Comparison of ENCODE assay signal across 1 cellular context in the genomic region with DNA sequence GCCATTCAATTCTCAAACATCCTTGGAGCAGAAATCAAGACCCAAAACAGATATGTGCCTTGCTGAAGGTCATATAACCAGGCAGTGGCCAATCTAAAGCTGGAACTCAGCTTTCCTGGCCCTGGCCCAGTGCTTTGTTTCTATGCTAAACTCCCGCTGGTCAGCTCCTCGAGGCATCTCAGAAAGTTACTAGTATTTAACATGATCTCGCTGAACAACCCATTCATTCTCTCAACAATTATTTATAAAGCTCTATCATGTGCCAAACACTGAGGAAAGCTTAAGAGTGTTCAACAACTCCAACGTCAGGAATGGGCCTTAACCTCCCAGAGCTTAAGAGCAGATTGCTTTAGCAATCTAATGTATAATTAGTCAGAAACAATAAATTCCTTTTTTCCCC.
TF ChIP-seq lines count a peak whose summit lies in the region.

No MANE protein-coding gene starts in this region.

TF ChIP-seq in HCT116, 20 proteins besides CTCF, POLR2A, EP300 and RAD21 (continued from another document):
- TF ChIP-seq, protein P1, sequence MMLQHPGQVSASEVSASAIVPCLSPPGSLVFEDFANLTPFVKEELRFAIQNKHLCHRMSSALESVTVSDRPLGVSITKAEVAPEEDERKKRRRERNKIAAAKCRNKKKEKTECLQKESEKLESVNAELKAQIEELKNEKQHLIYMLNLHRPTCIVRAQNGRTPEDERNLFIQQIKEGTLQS (IDR thresholded peaks at IDR 0.05) = no peak
- TF ChIP-seq EZH2 (IDR thresholded peaks at IDR 0.05) (no peak), SRF (IDR thresholded peaks at IDR 0.05; ENCODE audit: low read depth) (no peak), POLR2AphosphoS5 (IDR thresholded peaks at IDR 0.05; ENCODE audit: low read depth, low read length) (no peak), TCF7L2 (IDR thresholded peaks at IDR 0.05; ENCODE audit: borderline replicate concordance, extremely low read depth, insufficient read depth, insufficient read length) (no peak), EGR1 (IDR thresholded peaks at IDR 0.05; ENCODE audit: low read depth) (no peak), EZH2phosphoT487 (IDR thresholded peaks at IDR 0.05; ENCODE audit: borderline replicate concordance) (no peak), FOSL1 (IDR thresholded peaks at IDR 0.05; ENCODE audit: low read depth) (no peak), YY1 (IDR thresholded peaks at IDR 0.05; ENCODE audit: extremely low read depth, insufficient replicate concordance, low read depth, low read length) (no peak), SIN3A (IDR thresholded peaks at IDR 0.05; ENCODE audit: low read depth) (no peak)
- TF ChIP-seq, protein P2, sequence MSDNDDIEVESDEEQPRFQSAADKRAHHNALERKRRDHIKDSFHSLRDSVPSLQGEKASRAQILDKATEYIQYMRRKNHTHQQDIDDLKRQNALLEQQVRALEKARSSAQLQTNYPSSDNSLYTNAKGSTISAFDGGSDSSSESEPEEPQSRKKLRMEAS (IDR thresholded peaks at IDR 0.05) = no peak
- TF ChIP-seq, protein P3, sequence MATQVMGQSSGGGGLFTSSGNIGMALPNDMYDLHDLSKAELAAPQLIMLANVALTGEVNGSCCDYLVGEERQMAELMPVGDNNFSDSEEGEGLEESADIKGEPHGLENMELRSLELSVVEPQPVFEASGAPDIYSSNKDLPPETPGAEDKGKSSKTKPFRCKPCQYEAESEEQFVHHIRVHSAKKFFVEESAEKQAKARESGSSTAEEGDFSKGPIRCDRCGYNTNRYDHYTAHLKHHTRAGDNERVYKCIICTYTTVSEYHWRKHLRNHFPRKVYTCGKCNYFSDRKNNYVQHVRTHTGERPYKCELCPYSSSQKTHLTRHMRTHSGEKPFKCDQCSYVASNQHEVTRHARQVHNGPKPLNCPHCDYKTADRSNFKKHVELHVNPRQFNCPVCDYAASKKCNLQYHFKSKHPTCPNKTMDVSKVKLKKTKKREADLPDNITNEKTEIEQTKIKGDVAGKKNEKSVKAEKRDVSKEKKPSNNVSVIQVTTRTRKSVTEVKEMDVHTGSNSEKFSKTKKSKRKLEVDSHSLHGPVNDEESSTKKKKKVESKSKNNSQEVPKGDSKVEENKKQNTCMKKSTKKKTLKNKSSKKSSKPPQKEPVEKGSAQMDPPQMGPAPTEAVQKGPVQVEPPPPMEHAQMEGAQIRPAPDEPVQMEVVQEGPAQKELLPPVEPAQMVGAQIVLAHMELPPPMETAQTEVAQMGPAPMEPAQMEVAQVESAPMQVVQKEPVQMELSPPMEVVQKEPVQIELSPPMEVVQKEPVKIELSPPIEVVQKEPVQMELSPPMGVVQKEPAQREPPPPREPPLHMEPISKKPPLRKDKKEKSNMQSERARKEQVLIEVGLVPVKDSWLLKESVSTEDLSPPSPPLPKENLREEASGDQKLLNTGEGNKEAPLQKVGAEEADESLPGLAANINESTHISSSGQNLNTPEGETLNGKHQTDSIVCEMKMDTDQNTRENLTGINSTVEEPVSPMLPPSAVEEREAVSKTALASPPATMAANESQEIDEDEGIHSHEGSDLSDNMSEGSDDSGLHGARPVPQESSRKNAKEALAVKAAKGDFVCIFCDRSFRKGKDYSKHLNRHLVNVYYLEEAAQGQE (IDR thresholded peaks at IDR 0.05; ENCODE audit: low read depth) = no peak
